1 cellular context compared by ENCODE assay signal in the genomic region with DNA sequence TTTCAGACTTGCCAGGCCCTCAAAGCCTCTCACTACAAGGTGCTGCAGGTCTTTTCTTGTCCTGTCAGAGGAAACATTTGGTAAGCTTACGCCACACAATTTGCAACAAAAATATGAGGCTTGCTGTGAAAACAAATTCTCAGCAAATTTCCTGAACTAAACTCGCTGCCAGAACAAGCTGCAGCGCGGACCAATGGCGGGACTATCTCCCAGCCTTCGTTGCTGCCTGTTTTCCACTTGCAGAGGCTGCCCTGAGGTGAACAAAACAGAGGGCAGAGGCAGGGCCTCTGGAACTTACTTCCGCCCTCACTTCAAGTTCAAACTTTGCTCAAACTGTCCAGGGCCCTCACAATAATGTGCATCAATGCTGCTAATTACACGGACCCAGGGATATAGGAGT.
TF ChIP-seq lines count a peak whose summit lies in the region.

No MANE protein-coding gene starts in this region.

TF ChIP-seq in GM23338, 12 proteins besides CTCF, POLR2A, EP300 and RAD21 (continued from another document):
- TF ChIP-seq, protein P1, sequence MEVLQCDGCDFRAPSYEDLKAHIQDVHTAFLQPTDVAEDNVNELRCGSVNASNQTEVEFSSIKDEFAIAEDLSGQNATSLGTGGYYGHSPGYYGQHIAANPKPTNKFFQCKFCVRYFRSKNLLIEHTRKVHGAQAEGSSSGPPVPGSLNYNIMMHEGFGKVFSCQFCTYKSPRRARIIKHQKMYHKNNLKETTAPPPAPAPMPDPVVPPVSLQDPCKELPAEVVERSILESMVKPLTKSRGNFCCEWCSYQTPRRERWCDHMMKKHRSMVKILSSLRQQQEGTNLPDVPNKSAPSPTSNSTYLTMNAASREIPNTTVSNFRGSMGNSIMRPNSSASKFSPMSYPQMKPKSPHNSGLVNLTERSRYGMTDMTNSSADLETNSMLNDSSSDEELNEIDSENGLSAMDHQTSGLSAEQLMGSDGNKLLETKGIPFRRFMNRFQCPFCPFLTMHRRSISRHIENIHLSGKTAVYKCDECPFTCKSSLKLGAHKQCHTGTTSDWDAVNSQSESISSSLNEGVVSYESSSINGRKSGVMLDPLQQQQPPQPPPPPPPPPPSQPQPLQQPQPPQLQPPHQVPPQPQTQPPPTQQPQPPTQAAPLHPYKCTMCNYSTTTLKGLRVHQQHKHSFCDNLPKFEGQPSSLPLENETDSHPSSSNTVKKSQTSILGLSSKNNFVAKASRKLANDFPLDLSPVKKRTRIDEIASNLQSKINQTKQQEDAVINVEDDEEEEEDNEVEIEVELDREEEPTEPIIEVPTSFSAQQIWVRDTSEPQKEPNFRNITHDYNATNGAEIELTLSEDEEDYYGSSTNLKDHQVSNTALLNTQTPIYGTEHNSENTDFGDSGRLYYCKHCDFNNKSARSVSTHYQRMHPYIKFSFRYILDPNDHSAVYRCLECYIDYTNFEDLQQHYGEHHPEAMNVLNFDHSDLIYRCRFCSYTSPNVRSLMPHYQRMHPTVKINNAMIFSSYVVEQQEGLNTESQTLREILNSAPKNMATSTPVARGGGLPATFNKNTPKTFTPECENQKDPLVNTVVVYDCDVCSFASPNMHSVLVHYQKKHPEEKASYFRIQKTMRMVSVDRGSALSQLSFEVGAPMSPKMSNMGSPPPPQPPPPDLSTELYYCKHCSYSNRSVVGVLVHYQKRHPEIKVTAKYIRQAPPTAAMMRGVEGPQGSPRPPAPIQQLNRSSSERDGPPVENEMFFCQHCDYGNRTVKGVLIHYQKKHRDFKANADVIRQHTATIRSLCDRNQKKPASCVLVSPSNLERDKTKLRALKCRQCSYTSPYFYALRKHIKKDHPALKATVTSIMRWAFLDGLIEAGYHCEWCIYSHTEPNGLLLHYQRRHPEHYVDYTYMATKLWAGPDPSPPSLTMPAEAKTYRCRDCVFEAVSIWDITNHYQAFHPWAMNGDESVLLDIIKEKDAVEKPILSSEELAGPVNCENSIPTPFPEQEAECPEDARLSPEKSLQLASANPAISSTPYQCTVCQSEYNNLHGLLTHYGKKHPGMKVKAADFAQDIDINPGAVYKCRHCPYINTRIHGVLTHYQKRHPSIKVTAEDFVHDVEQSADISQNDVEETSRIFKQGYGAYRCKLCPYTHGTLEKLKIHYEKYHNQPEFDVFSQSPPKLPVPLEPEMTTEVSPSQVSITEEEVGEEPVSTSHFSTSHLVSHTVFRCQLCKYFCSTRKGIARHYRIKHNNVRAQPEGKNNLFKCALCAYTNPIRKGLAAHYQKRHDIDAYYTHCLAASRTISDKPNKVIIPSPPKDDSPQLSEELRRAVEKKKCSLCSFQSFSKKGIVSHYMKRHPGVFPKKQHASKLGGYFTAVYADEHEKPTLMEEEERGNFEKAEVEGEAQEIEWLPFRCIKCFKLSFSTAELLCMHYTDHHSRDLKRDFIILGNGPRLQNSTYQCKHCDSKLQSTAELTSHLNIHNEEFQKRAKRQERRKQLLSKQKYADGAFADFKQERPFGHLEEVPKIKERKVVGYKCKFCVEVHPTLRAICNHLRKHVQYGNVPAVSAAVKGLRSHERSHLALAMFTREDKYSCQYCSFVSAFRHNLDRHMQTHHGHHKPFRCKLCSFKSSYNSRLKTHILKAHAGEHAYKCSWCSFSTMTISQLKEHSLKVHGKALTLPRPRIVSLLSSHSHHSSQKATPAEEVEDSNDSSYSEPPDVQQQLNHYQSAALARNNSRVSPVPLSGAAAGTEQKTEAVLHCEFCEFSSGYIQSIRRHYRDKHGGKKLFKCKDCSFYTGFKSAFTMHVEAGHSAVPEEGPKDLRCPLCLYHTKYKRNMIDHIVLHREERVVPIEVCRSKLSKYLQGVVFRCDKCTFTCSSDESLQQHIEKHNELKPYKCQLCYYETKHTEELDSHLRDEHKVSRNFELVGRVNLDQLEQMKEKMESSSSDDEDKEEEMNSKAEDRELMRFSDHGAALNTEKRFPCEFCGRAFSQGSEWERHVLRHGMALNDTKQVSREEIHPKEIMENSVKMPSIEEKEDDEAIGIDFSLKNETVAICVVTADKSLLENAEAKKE (CRISPR knock-in tag; IDR thresholded peaks at IDR 0.05): no peak
- TF ChIP-seq, protein P2, sequence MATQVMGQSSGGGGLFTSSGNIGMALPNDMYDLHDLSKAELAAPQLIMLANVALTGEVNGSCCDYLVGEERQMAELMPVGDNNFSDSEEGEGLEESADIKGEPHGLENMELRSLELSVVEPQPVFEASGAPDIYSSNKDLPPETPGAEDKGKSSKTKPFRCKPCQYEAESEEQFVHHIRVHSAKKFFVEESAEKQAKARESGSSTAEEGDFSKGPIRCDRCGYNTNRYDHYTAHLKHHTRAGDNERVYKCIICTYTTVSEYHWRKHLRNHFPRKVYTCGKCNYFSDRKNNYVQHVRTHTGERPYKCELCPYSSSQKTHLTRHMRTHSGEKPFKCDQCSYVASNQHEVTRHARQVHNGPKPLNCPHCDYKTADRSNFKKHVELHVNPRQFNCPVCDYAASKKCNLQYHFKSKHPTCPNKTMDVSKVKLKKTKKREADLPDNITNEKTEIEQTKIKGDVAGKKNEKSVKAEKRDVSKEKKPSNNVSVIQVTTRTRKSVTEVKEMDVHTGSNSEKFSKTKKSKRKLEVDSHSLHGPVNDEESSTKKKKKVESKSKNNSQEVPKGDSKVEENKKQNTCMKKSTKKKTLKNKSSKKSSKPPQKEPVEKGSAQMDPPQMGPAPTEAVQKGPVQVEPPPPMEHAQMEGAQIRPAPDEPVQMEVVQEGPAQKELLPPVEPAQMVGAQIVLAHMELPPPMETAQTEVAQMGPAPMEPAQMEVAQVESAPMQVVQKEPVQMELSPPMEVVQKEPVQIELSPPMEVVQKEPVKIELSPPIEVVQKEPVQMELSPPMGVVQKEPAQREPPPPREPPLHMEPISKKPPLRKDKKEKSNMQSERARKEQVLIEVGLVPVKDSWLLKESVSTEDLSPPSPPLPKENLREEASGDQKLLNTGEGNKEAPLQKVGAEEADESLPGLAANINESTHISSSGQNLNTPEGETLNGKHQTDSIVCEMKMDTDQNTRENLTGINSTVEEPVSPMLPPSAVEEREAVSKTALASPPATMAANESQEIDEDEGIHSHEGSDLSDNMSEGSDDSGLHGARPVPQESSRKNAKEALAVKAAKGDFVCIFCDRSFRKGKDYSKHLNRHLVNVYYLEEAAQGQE (IDR thresholded peaks at IDR 0.05; ENCODE audit: unreplicated experiment): no peak
- TF ChIP-seq ZNF114 (CRISPR knock-in tag; IDR thresholded peaks at IDR 0.05) (no peak), EZH2phosphoT487 (IDR thresholded peaks at IDR 0.05; ENCODE audit: unreplicated experiment) (no peak)
- TF ChIP-seq, protein P3, sequence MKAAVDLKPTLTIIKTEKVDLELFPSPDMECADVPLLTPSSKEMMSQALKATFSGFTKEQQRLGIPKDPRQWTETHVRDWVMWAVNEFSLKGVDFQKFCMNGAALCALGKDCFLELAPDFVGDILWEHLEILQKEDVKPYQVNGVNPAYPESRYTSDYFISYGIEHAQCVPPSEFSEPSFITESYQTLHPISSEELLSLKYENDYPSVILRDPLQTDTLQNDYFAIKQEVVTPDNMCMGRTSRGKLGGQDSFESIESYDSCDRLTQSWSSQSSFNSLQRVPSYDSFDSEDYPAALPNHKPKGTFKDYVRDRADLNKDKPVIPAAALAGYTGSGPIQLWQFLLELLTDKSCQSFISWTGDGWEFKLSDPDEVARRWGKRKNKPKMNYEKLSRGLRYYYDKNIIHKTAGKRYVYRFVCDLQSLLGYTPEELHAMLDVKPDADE (IDR thresholded peaks at IDR 0.05): no peak
